In the genomic region with DNA sequence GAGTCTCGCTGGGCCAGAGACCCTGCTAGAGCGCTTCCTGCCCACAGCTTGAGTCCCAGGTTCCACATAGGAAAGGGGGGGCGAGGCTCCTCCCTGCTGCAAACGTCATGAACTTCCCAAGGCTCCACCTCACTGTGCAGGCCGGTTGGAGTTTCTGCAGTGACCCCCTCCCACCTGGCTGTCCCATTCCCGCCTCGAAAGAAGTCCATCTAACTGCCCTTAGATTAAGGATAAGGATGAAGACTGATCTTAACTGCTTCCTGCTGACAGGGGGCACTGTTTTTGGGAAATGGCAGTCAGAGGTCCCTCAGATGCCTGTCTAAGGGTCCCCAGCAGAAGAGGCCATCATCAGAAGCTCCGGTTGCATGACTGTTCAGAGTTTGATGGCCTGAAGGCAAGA, we compare ENCODE assay signal across 15 cellular contexts.
DNase-seq lines count a peak whose midpoint lies in the region; ATAC-seq, FAIRE-seq and TF ChIP-seq lines count a peak whose summit lies in the region.
"Had no signal": no experiment of that assay in that cellular context is flagged by ENCODE, and none has a peak within 500 bp of the region (broad histone marks: within the 10 kb centered on the region; RNA-seq: fewer than 3 reads in every experiment).

No MANE protein-coding gene starts in this region.

- no peaks in the 10 kb centered on the region for H3K27me3 ChIP-seq in BLaER1 treated with 17β-estradiol and CSF1 and Interleukin-3, amounts not matched to agents 10 nM and 100 nM
- H3K27me3 ChIP-seq in K562 (ENCODE audit: control insufficient read depth in 2 of 2, insufficient read depth in 2 of 2, low read length in 2 of 2), result peaks cover 23 to 51% of the 10 kb centered on the region in 2 experiments; a peak in 4 of 5 replicates
- H3K27me3 ChIP-seq in naive thymus-derived CD4-positive, alpha-beta T cell (ENCODE audit: control insufficient read depth in 2 of 2, insufficient read depth in 2 of 2, low read length in 2 of 2), result no peaks in the 10 kb centered on the region
- H3K27me3 ChIP-seq: BE2C had no signal

- no peak overlapping the region for H2AFZ ChIP-seq in K562 (ENCODE audit: low read depth, low read length)

- ATAC-seq in K562, result no peak
- no peak for ATAC-seq in naive thymus-derived CD4-positive, alpha-beta T cell
- ATAC-seq: GM12878 had no signal

- H3K36me3 ChIP-seq in BLaER1 treated with 17β-estradiol and CSF1 and Interleukin-3, amounts not matched to agents 10 nM and 100 nM, result no peaks in the 10 kb centered on the region
- H3K36me3 ChIP-seq in K562 (ENCODE audit: control insufficient read depth, insufficient read depth, low read length), result no peaks in the 10 kb centered on the region
- H3K36me3 ChIP-seq in naive thymus-derived CD4-positive, alpha-beta T cell (ENCODE audit: control insufficient read depth in 2 of 3, insufficient read depth in 3 of 3, low read length in 3 of 3), result no peaks in the 10 kb centered on the region
- H3K36me3 ChIP-seq: BE2C had no signal

- peaks cover 0 to 3% (median 0%) of the 10 kb centered on the region in 7 donors for H3K4me1 Mint-ChIP-seq in naive thymus-derived CD4-positive, alpha-beta T cell

- no peak for TF ChIP-seq EP300 in K562 (IDR thresholded peaks at IDR 0.05; ENCODE audit: low read length)

- H3K27me3 Mint-ChIP-seq in naive thymus-derived CD4-positive, alpha-beta T cell, result peaks cover 0 to 9% (median 0%) of the 10 kb centered on the region in 5 donors

- peak overlapping the region in 2 of 11 experiments; percentile 62 to 70; a peak in 2 of 22 replicates for H3K27ac ChIP-seq in BLaER1 treated with 17β-estradiol and CSF1 and Interleukin-3, amounts not matched to agents 10 nM and 100 nM
- H3K27ac ChIP-seq in K562 (ENCODE audit: extremely low read depth, low read depth, low read length), result no peak overlapping the region
- H3K27ac ChIP-seq in naive thymus-derived CD4-positive, alpha-beta T cell (ENCODE audit: low read depth, low read length), result no peak overlapping the region

- no peak for TF ChIP-seq RAD21 in K562 (CRISPR knock-in tag; conservative IDR thresholded peaks at IDR 0.05 in 1 of 2, IDR thresholded peaks at IDR 0.05 in 1 of 2)

- no peak overlapping the region for H3K4me3 Mint-ChIP-seq in naive thymus-derived CD4-positive, alpha-beta T cell

- H4K20me1 ChIP-seq in BLaER1 treated with 17β-estradiol and CSF1 and Interleukin-3, amounts not matched to agents 10 nM and 100 nM, result no peaks in the 10 kb centered on the region
- no peaks in the 10 kb centered on the region; the same call in 1 of the 2 replicates for H4K20me1 ChIP-seq in K562 (replicated peaks; ENCODE audit: control insufficient read depth, insufficient read depth, low read length)

- H3K27ac Mint-ChIP-seq in naive thymus-derived CD4-positive, alpha-beta T cell, result no peak overlapping the region

- H3K4me2 ChIP-seq in BLaER1 treated with 17β-estradiol and CSF1 and Interleukin-3, amounts not matched to agents 10 nM and 100 nM, result peak overlapping the region in 8 of 11 experiments; percentile 72 to 90 (median 80); a peak in 13 of 22 replicates
- no peak overlapping the region for H3K4me2 ChIP-seq in K562 (ENCODE audit: insufficient read depth, low read length)

- DNase-seq in ELF-1 (ENCODE audit: low read depth, low spot score) (peak; percentile 24), K562 (ENCODE audit: extremely low read depth in 1 of 4, low spot score in 3 of 4) (no peak), posterior vena cava (ENCODE audit: low spot score) (peak; percentile 34), GM03348 (ENCODE audit: low spot score) (no peak), H4 (ENCODE audit: low spot score) (no peak)
- DNase-seq in naive thymus-derived CD4-positive, alpha-beta T cell, result no peak
- DNase-seq: BE2C; NCI-H1048; NCI-H146; NCI-H2107; NCI-H69; NK-92 treated with Interleukin-12 subunit alpha and Interleukin-12 subunit beta, amount 100 ng/mL, for 24 hours had no signal

- TF ChIP-seq POLR2A in K562 (conservative IDR thresholded peaks at IDR 0.05), result no peak

- TF ChIP-seq CTCF in K562 (IDR thresholded peaks at IDR 0.05 in 2 of 3, conservative IDR thresholded peaks at IDR 0.05 in 1 of 3; ENCODE audit: insufficient read depth in 2 of 3, low read depth in 1 of 3, low read length in 3 of 3), result 0 out of 6 replicates have a peak, but pooled peaks of 2 of the 3 experiments have one; percentile 4 to 19

- in situ Hi-C loops in K562 (cut with MboI), result no loop called here

- FAIRE-seq in K562 (lab: Jason Lieb, UNC), result no peak
- FAIRE-seq: GM12878, GM18507 had no signal

- H3K36me3 Mint-ChIP-seq in naive thymus-derived CD4-positive, alpha-beta T cell, result peaks cover 0 to 5% (median 0%) of the 10 kb centered on the region in 5 donors

- H3K9me3 Mint-ChIP-seq in naive thymus-derived CD4-positive, alpha-beta T cell, result peaks cover 0 to 1% (median 0%) of the 10 kb centered on the region in 11 donors

- H3K79me2 ChIP-seq in K562 (ENCODE audit: control insufficient read depth, insufficient read depth, low read length), result no peaks in the 10 kb centered on the region

- H3K4me3 ChIP-seq in BLaER1 treated with 17β-estradiol and CSF1 and Interleukin-3, amounts not matched to agents 10 nM and 100 nM, result no peak overlapping the region
- H3K4me3 ChIP-seq in K562, result no peak overlapping the region
- no peak overlapping the region for H3K4me3 ChIP-seq in naive thymus-derived CD4-positive, alpha-beta T cell (ENCODE audit: low read length)
- H3K4me3 ChIP-seq: GM12878 had no signal

- intact Hi-C loops in K562 (cut with micrococcal nuclease), result no loop called here
- intact Hi-C loops in posterior vena cava (cut with DNase I), result no loop called here
- intact Hi-C loops in naive thymus-derived CD4-positive, alpha-beta T cell (cut with micrococcal nuclease), result no loop called here

- no peak overlapping the region for H3K9ac ChIP-seq in BLaER1 treated with 17β-estradiol and CSF1 and Interleukin-3, amounts not matched to agents 10 nM and 100 nM
- H3K9ac ChIP-seq in K562 (ENCODE audit: insufficient read depth in 1 of 2, low read depth in 2 of 2, low read length in 2 of 2), result no peak overlapping the region

- CTCF ChIA-PET in K562 (lab: Yijun Ruan, JAX; ENCODE audit: low intra/inter-chr PET ratio), result no interaction called here
- CTCF ChIA-PET in naive thymus-derived CD4-positive, alpha-beta T cell (lab: Charles Lee), result no interaction called here

- POLR2A ChIA-PET in K562 (lab: Yijun Ruan, JAX), result no interaction called here
- POLR2A ChIA-PET in naive thymus-derived CD4-positive, alpha-beta T cell (lab: Charles Lee), result no interaction called here

- H3K4me1 ChIP-seq in BLaER1 treated with 17β-estradiol and CSF1 and Interleukin-3, amounts not matched to agents 10 nM and 100 nM, result peaks cover 8 to 42% (median 32%) of the 10 kb centered on the region in 10 experiments; a peak in 18 of 20 replicates
- H3K4me1 ChIP-seq in K562 (replicated peaks in 1 of 2; ENCODE audit: control insufficient read depth in 2 of 2, insufficient read depth in 2 of 2, low read length in 2 of 2), result no peaks in the 10 kb centered on the region
- no peaks in the 10 kb centered on the region for H3K4me1 ChIP-seq in naive thymus-derived CD4-positive, alpha-beta T cell (ENCODE audit: control insufficient read depth in 2 of 2, insufficient read depth in 2 of 2, low read length in 2 of 2)
- H3K4me1 ChIP-seq: BE2C had no signal

- under 1% methylated on average over 8 of the region's 8 CpGs for WGBS in K562 (ENCODE audit: insufficient coverage, low coverage, missing lambda C conversion rate)

- H3K9me1 ChIP-seq in K562 (ENCODE audit: control insufficient read depth, insufficient read depth, low read length), result peaks cover 7% of the 10 kb centered on the region

- no TSS peak for BruUV-seq in K562 (replicated peaks; lab: Mats Ljungman, UMichigan)

- H3K9me3 ChIP-seq in BLaER1 treated with 17β-estradiol and CSF1 and Interleukin-3, amounts not matched to agents 10 nM and 100 nM (replicated peaks in 1 of 11), result peaks cover 5 to 12% (median 7%) of the 10 kb centered on the region in 11 experiments
- H3K9me3 ChIP-seq in K562 (replicated peaks; ENCODE audit: control insufficient read depth, insufficient read depth, low read depth, low read length), result no peaks in the 10 kb centered on the region
- H3K9me3 ChIP-seq in naive thymus-derived CD4-positive, alpha-beta T cell (ENCODE audit: control insufficient read depth in 2 of 3, low read length in 3 of 3), result no peaks in the 10 kb centered on the region
- H3K9me3 ChIP-seq: BE2C had no signal

TF ChIP-seq in K562, 482 proteins besides CTCF, POLR2A, EP300 and RAD21 (continues in another document):
- TF ChIP-seq, protein P1, sequence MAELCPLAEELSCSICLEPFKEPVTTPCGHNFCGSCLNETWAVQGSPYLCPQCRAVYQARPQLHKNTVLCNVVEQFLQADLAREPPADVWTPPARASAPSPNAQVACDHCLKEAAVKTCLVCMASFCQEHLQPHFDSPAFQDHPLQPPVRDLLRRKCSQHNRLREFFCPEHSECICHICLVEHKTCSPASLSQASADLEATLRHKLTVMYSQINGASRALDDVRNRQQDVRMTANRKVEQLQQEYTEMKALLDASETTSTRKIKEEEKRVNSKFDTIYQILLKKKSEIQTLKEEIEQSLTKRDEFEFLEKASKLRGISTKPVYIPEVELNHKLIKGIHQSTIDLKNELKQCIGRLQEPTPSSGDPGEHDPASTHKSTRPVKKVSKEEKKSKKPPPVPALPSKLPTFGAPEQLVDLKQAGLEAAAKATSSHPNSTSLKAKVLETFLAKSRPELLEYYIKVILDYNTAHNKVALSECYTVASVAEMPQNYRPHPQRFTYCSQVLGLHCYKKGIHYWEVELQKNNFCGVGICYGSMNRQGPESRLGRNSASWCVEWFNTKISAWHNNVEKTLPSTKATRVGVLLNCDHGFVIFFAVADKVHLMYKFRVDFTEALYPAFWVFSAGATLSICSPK (IDR thresholded peaks at IDR 0.05; ENCODE audit: borderline replicate concordance), result no peak
- TF ChIP-seq TRIM24 (IDR thresholded peaks at IDR 0.05), result no peak
- no peak for TF ChIP-seq PHF21A (IDR thresholded peaks at IDR 0.05; ENCODE audit: borderline replicate concordance, low read depth)
- TF ChIP-seq, protein P2, sequence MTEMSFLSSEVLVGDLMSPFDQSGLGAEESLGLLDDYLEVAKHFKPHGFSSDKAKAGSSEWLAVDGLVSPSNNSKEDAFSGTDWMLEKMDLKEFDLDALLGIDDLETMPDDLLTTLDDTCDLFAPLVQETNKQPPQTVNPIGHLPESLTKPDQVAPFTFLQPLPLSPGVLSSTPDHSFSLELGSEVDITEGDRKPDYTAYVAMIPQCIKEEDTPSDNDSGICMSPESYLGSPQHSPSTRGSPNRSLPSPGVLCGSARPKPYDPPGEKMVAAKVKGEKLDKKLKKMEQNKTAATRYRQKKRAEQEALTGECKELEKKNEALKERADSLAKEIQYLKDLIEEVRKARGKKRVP (CRISPR knock-in tag; IDR thresholded peaks at IDR 0.05), result no peak
- TF ChIP-seq, protein P3, sequence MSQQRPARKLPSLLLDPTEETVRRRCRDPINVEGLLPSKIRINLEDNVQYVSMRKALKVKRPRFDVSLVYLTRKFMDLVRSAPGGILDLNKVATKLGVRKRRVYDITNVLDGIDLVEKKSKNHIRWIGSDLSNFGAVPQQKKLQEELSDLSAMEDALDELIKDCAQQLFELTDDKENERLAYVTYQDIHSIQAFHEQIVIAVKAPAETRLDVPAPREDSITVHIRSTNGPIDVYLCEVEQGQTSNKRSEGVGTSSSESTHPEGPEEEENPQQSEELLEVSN (IDR thresholded peaks at IDR 0.05; ENCODE audit: borderline replicate concordance in 1 of 2, extremely low read depth in 1 of 2, insufficient read depth in 1 of 2, insufficient read length in 1 of 2, low read depth in 1 of 2, low read length in 1 of 2, poor library complexity in 1 of 2, severe bottlenecking in 1 of 2), result no peak

Comparison
In these comparisons a context has a peak if more than half of its experiments do, and no peak if none do; other contexts are left out.
1. DNase-seq: peak in ELF-1 (single experiment) and posterior vena cava (single experiment); none in K562 (0 of 4), GM03348 (single experiment), H4 (single experiment) and naive thymus-derived CD4-positive, alpha-beta T cell (0 of 9).